Comparison of ENCODE assay signal across 15 cellular contexts in genomic region chr5:78506296-78507049, GRCh38.
DNase-seq lines count a peak whose midpoint lies in the region; ATAC-seq and TF ChIP-seq lines count a peak whose summit lies in the region.
"Had no signal": no experiment of that assay in that cellular context is flagged by ENCODE, and none has a peak within 500 bp of the region (broad histone marks: within the 10 kb centered on the region; RNA-seq: fewer than 3 reads in every experiment).

No MANE protein-coding gene starts in this region.

- no peaks in the 10 kb centered on the region for H3F3A ChIP-seq in PC-3 (ENCODE audit: low read length, unreplicated experiment)

- no peak overlapping the region for H2AFZ ChIP-seq in PC-3 (ENCODE audit: low read length)
- H2AFZ ChIP-seq: GM23338 had no signal

- no peak for DNase-seq in PC-3
- DNase-seq in mesendoderm, result peak; percentile 62
- no peak for DNase-seq in NCI-H345 (lab: John Stamatoyannopoulos, UW)
- no peak for DNase-seq in mucosa of descending colon
- no peak for DNase-seq in activated CD4-positive, alpha-beta T cell treated with anti-CD3 and anti-CD28 coated beads, Interleukin-2, amount 50 U/mL, for 1 hour
- no peak for DNase-seq in midbrain (lab: John Stamatoyannopoulos, UW)
- DNase-seq: activated CD8-positive, alpha-beta memory T cell treated with anti-CD3 and anti-CD28 coated beads, Interleukin-2, amount 50 U/mL, for 48 hours; C1 segment of cervical spinal cord; NCI-H1105 treated with DMSO at 0.1 percent for 48 hours; NCI-H226; uterus had no signal

- POLR2A ChIA-PET in PC-3 (lab: Charles Lee; ENCODE audit: unreplicated experiment), result no interaction called here

- H3K79me2 ChIP-seq in PC-3 (ENCODE audit: low read length) (peaks cover 69% of the 10 kb centered on the region), mesendoderm (ENCODE audit: control insufficient read depth, insufficient read depth, low read length) (no peaks in the 10 kb centered on the region)

- H3K9me3 ChIP-seq in PC-3 (ENCODE audit: low read length), result no peaks in the 10 kb centered on the region
- no peaks in the 10 kb centered on the region for H3K9me3 ChIP-seq in mucosa of descending colon
- H3K9me3 ChIP-seq: uterus had no signal

- H3K27me3 Mint-ChIP-seq in dendritic cell treated with granulocyte-macrophage colony-stimulating factor and Interleukin-4, amounts not matched to agents 40 ng/mL and 50 ng/mL, for 4 days, result no peaks in the 10 kb centered on the region

- H3K4me3 ChIP-seq in PC-3 (ENCODE audit: low read length), result no peak overlapping the region
- H3K4me3 ChIP-seq in mesendoderm (ENCODE audit: low read length), result no peak overlapping the region
- H3K4me3 ChIP-seq in mucosa of descending colon, result no peak overlapping the region
- H3K4me3 ChIP-seq: GM23338, uterus had no signal

- no peak overlapping the region for H4K8ac ChIP-seq in mesendoderm (ENCODE audit: low read depth, low read length)

- no peak overlapping the region for H2BK15ac ChIP-seq in mesendoderm (replicated peaks; ENCODE audit: low read depth)

- H3K56ac ChIP-seq in mesendoderm (ENCODE audit: low read length), result no peak overlapping the region

- ATAC-seq in PC-3 (no peak), mucosa of descending colon (no peak)
- ATAC-seq: activated CD4-positive, CD25-positive, alpha-beta regulatory T cell treated with anti-CD3 and anti-CD28 coated beads, Interleukin-2, amount 50 U/mL, for 24 hours; GM23338 had no signal

- no peak overlapping the region for H2BK5ac ChIP-seq in mesendoderm (ENCODE audit: low read length)

- H2AK5ac ChIP-seq in mesendoderm (ENCODE audit: low read length), result no peak overlapping the region

- peak overlapping the region; percentile 16 for H3K18ac ChIP-seq in mesendoderm (ENCODE audit: low read length)

- H3K27me3 ChIP-seq in PC-3 (ENCODE audit: low read length) (no peaks in the 10 kb centered on the region), mesendoderm (ENCODE audit: insufficient read depth, low read length, poor library complexity) (no peaks in the 10 kb centered on the region)
- H3K27me3 ChIP-seq: uterus had no signal

- no peaks in the 10 kb centered on the region for H3K36me3 ChIP-seq in PC-3 (ENCODE audit: low read depth, low read length)
- H3K36me3 ChIP-seq in mesendoderm (ENCODE audit: control insufficient read depth, insufficient read depth, low read length), result no peaks in the 10 kb centered on the region
- no peaks in the 10 kb centered on the region for H3K36me3 ChIP-seq in mucosa of descending colon (ENCODE audit: low read depth)
- H3K36me3 ChIP-seq: uterus had no signal

- no peak overlapping the region for H4K5ac ChIP-seq in mesendoderm (ENCODE audit: low read length)

- TF ChIP-seq CTCF in PC-3 (conservative IDR thresholded peaks at IDR 0.05; ENCODE audit: low read depth, low read length) (no peak), mucosa of descending colon (IDR thresholded peaks at IDR 0.05) (no peak)

- intact Hi-C loops in PC-3 (cut with micrococcal nuclease), result loop anchor here (5.0 kb wide), 1 partner anchor 86 kb away; no protein-coding TSS in a partner anchor
- intact Hi-C loops in dendritic cell treated with granulocyte-macrophage colony-stimulating factor and Interleukin-4, amounts not matched to agents 40 ng/mL and 50 ng/mL, for 4 days (cut with micrococcal nuclease), result no loop called here
- intact Hi-C loops in mucosa of descending colon (cut with DNase I, micrococcal nuclease), result no loop called here

- peaks cover 57% of the 10 kb centered on the region for H3K36me3 Mint-ChIP-seq in dendritic cell treated with granulocyte-macrophage colony-stimulating factor and Interleukin-4, amounts not matched to agents 40 ng/mL and 50 ng/mL, for 4 days (ENCODE audit: low read depth)

- H3K9ac ChIP-seq in PC-3 (ENCODE audit: low read length) (no peak overlapping the region), mesendoderm (ENCODE audit: low read length) (no peak overlapping the region)

- H2BK120ac ChIP-seq in mesendoderm (ENCODE audit: low read depth, low read length), result no peak overlapping the region

- no peak overlapping the region for H3K27ac Mint-ChIP-seq in dendritic cell treated with granulocyte-macrophage colony-stimulating factor and Interleukin-4, amounts not matched to agents 40 ng/mL and 50 ng/mL, for 4 days
- H3K27ac Mint-ChIP-seq: GM23338 had no signal

- peak overlapping the region; percentile 96 for H3K27ac ChIP-seq in PC-3 (ENCODE audit: low read length)
- H3K27ac ChIP-seq in mesendoderm (ENCODE audit: low read depth, low read length), result no peak overlapping the region
- H3K27ac ChIP-seq in temporal lobe (ENCODE audit: low read depth, low read length), result peak overlapping the region; percentile 46

- H3K23ac ChIP-seq in mesendoderm (ENCODE audit: low read length), result no peak overlapping the region

- peaks cover 11% of the 10 kb centered on the region for H3K79me1 ChIP-seq in mesendoderm (ENCODE audit: low read length)

- H3K9me2 ChIP-seq in PC-3 (replicated peaks; ENCODE audit: low read length), result no peaks in the 10 kb centered on the region

- whole genome bisulfite sequencing in mesendoderm (ENCODE audit: extremely low coverage, insufficient coverage, low lambda C conversion rate), result no CpG with 5 or more reads among the region's 2 CpGs

- no peaks in the 10 kb centered on the region for H3K9me3 Mint-ChIP-seq in dendritic cell treated with granulocyte-macrophage colony-stimulating factor and Interleukin-4, amounts not matched to agents 40 ng/mL and 50 ng/mL, for 4 days
- H3K9me3 Mint-ChIP-seq: GM23338 had no signal

- CTCF ChIA-PET in PC-3 (lab: Charles Lee), result no interaction called here

- 0 out of 2 replicates have a peak, but pooled peaks cover 6% of the 10 kb centered on the region for H4K20me1 ChIP-seq in PC-3 (ENCODE audit: low read length)

- peaks cover 78% of the 10 kb centered on the region for H3K4me1 Mint-ChIP-seq in dendritic cell treated with granulocyte-macrophage colony-stimulating factor and Interleukin-4, amounts not matched to agents 40 ng/mL and 50 ng/mL, for 4 days (ENCODE audit: low read depth)

- H3K4me2 ChIP-seq in PC-3 (ENCODE audit: low read length), result no peak overlapping the region
- H3K4me2 ChIP-seq in mesendoderm (ENCODE audit: low read length), result no peak overlapping the region
- H3K4me2 ChIP-seq: GM23338 had no signal

- peaks cover 69% of the 10 kb centered on the region for H3K4me1 ChIP-seq in PC-3 (ENCODE audit: insufficient read depth, low read length)
- peaks cover 33% of the 10 kb centered on the region for H3K4me1 ChIP-seq in mesendoderm (ENCODE audit: control insufficient read depth, low read depth, low read length)
- H3K4me1 ChIP-seq in mucosa of descending colon (ENCODE audit: low read depth), result peaks cover 17% of the 10 kb centered on the region

- H3K4ac ChIP-seq in mesendoderm (ENCODE audit: low read depth, low read length), result no peak overlapping the region

- peak overlapping the region; percentile 39 for H3K4me3 Mint-ChIP-seq in dendritic cell treated with granulocyte-macrophage colony-stimulating factor and Interleukin-4, amounts not matched to agents 40 ng/mL and 50 ng/mL, for 4 days
- H3K4me3 Mint-ChIP-seq: GM23338 had no signal

- BruUV-seq in PC-3 (replicated peaks; lab: Mats Ljungman, UMichigan), result no TSS peak
